10 cellular contexts compared by ENCODE assay signal in the genomic region with DNA sequence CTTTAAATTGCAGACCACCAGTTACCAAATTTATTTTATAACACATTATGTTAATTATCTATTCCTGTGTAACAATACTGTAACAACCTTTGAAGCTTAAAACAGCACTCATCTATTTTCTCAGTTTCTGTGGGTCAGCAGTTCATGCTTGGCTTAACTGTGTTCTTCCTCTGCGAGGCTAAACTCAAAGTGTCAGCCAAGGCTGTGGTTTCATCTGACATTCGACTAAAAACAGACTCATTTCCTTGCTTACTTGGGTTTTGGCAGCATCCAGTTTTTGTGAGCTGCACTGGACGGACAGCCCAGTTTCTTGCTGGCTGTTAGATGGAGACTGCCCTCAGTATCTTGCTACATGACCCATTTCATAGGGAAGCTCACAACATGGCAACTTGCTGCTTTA.
DNase-seq lines count a peak whose midpoint lies in the region; ATAC-seq and TF ChIP-seq lines count a peak whose summit lies in the region.
"Had no signal": no experiment of that assay in that cellular context is flagged by ENCODE, and none has a peak within 500 bp of the region (broad histone marks: within the 10 kb centered on the region; RNA-seq: fewer than 3 reads in every experiment).

No MANE protein-coding gene starts in this region.

- 31% methylated on average over 3 of the region's 3 CpGs; no CpG with 5 or more reads in 1 of the 2 donors for WGBS in transverse colon (ENCODE audit: low coverage in 1 of 2), 2 donors

- no peak for TF ChIP-seq CTCF in transverse colon (IDR thresholded peaks at IDR 0.05)

- H3K4me3 ChIP-seq in SJCRH30 (no peak overlapping the region), transverse colon (no peak overlapping the region)

- no peaks in the 10 kb centered on the region for H3K27me3 ChIP-seq in SJCRH30
- no peaks in the 10 kb centered on the region for H3K27me3 ChIP-seq in transverse colon

- in situ Hi-C loops in transverse colon (cut with MboI; ENCODE audit: low pct_ligation_motif_present in 1 of 4, low pct_unique_long_range_greater_than_20kb in 1 of 4, low sequenced_read_pairs in 3 of 4) = no loop called here

- intact Hi-C loops in left colon (cut with DNase I, micrococcal nuclease) = no loop called here
- intact Hi-C loops in transverse colon (cut with DNase I; ENCODE audit: low total_unique reads) = no loop called here

- no peak for TF ChIP-seq POLR2A in transverse colon (IDR thresholded peaks at IDR 0.05)

- H3K36me3 ChIP-seq in SJCRH30 (no peaks in the 10 kb centered on the region), transverse colon (no peaks in the 10 kb centered on the region)

- DNase-seq in cerebellar cortex (ENCODE audit: low spot score) (peak; percentile 24), left colon (no peak), COLO668 (lab: John Stamatoyannopoulos, UW; ENCODE audit: unreplicated experiment) (no peak), SJCRH30 (no peak), transverse colon (no peak)
- DNase-seq: AML-193, NCI-H2171 had no signal

- H3K9me3 ChIP-seq in SJCRH30 (replicated peaks) (no peaks in the 10 kb centered on the region), transverse colon (no peaks in the 10 kb centered on the region)

- ATAC-seq in GM18502 (IDR thresholded peaks at IDR 0.05; ENCODE audit: poor library complexity, unreplicated experiment) (peak; percentile 86), GM21526 (IDR thresholded peaks at IDR 0.05; ENCODE audit: low FRiP score, unreplicated experiment) (peak; percentile 89), HG03342 (IDR thresholded peaks at IDR 0.05; ENCODE audit: unreplicated experiment) (peak; percentile 90), left colon (no peak)

- no peak overlapping the region for H3K27ac ChIP-seq in SJCRH30
- no peak overlapping the region for H3K27ac ChIP-seq in transverse colon

- TF ChIP-seq EP300 in transverse colon (IDR thresholded peaks at IDR 0.05; ENCODE audit: low read depth) = no peak

- H3K4me1 ChIP-seq in SJCRH30 (no peaks in the 10 kb centered on the region), transverse colon (no peaks in the 10 kb centered on the region)
